ENCODE assay signal across 9 cellular contexts in genomic region chr6:148985499-148985898, GRCh38.
"Had no signal": no experiment of that assay in that cellular context is flagged by ENCODE, and none has a peak within 500 bp of the region (broad histone marks: within the 10 kb centered on the region; RNA-seq: fewer than 3 reads in every experiment).

No MANE protein-coding gene starts in this region.

- H3K4me3 ChIP-seq: GM23248, GM23338, HAP-1 had no signal

- H3K4me3 Mint-ChIP-seq: GM23338, H9, HFFc6 had no signal

- H3K9me3 ChIP-seq: HAP-1 had no signal

- ATAC-seq: GM23338, HCT116 had no signal

- H3K27ac ChIP-seq: GM23248 had no signal

- DNase-seq: GM23248, GOT3, H7, H9, HCEC 1CT, HFFc6 had no signal

- H3K9me3 Mint-ChIP-seq: GM23338, H9, HFFc6 had no signal

- H3K27ac Mint-ChIP-seq: GM23338, H9, HFFc6 had no signal

- H3K4me1 ChIP-seq: HAP-1 had no signal

- H3K36me3 ChIP-seq: HAP-1 had no signal
